ENCODE assay signal across 12 cellular contexts in the genomic region with DNA sequence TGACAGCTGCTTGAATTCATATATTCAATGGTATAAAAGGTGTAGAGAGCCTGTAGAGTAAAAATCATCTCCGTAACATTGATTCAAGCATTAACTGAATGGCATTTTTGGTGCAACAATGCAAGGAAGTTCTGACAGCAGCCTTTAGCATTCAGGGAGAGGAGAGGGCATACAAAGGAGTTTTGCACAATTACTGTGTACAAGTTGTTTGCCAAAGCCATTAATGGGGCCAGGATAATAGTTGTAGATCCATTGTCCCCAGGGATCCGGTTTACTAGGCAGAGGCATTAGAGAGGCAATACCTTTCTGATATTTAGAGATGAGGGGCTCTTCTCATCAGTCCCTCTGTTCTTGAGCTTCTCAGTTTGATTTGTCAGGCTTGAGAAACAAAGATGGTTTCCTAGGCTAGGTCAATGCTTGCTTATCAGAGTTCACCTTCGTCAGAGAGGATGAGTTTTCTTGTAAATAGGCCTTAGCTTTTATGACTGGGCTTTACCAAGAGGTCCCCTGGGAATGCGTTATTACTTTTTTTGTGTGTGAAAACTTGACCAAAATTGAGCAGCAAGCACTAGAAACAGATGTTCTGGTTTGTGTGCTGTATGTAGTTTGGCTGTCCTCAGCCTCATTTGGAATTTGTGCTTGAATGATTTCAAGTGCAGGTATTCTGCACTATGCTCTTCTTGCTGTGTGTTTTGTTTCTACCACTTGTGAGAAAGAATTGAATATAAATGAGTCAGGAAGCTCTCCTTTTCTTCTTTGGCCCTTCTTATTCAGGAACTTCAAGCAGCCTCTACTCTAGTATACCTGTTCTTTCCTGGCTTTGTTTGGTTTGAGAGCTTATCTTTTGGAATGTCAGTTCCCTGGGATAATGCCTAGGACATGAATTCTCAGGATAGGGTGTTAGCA. TPM values are rescaled to one million over a fixed set of nuclear protein-coding genes. Genes with fewer than 3 reads are reported as not detected.
DNase-seq lines count a peak whose midpoint lies in the region; ATAC-seq, FAIRE-seq and TF ChIP-seq lines count a peak whose summit lies in the region.
"Had no signal": no experiment of that assay in that cellular context is flagged by ENCODE, and none has a peak within 500 bp of the region (broad histone marks: within the 10 kb centered on the region; RNA-seq: fewer than 3 reads in every experiment).

No MANE protein-coding gene starts in this region.

- peaks cover 36% of the 10 kb centered on the region for H3K4me1 ChIP-seq in GM12878 (ENCODE audit: control insufficient read depth, insufficient read depth, low read length)

- POLR2A ChIA-PET in GM12878 (lab: Charles Lee) = interaction anchor here (0.6 to 1.1 kb wide), 3 partner anchors 17 to 28 kb away, joined by 3 to 4 read pairs (median 3); no protein-coding TSS in a partner anchor
- POLR2A ChIA-PET in CD4-positive, alpha-beta T cell (lab: Charles Lee) = no interaction called here

- CTCF ChIA-PET in GM12878 (lab: Yijun Ruan, JAX) = interaction anchor here (0.6 to 1.3 kb wide), 4 partner anchors 27 to 199 kb away, joined by 3 to 5 read pairs (median 3); no protein-coding TSS in a partner anchor
- CTCF ChIA-PET in CD4-positive, alpha-beta T cell (lab: Charles Lee) = no interaction called here

- peak overlapping the region; percentile 80 for H3K27ac ChIP-seq in GM12878 (ENCODE audit: control insufficient read depth, insufficient read depth)
- no peak overlapping the region for H3K27ac ChIP-seq in CD4-positive, alpha-beta T cell (ENCODE audit: low read depth, low read length)

- H3K4me2 ChIP-seq in GM12878 (ENCODE audit: control insufficient read depth, insufficient read depth) = peak overlapping the region; percentile 38

- TF ChIP-seq POLR2A in GM12878 (IDR thresholded peaks at IDR 0.05; ENCODE audit: low read depth, low read length) = no peak

- 24% methylated on average over 4 of the region's 4 CpGs for WGBS in GM12878 (ENCODE audit: insufficient coverage, insufficient replicate concordance, low lambda C conversion rate, missing lambda C conversion rate)

- H3K4me1 Mint-ChIP-seq in activated T-helper 2 cell treated with anti-CD3 and anti-CD28 coated beads, Interferon-gamma antibody, Interleukin-2, Interleukin-4, amounts not matched to agents 10 μg/mL and 5 μg/mL and 100 μg/mL, durations not matched to agents 14 hours and 24 hours and 36 hours (ENCODE audit: low read depth) = peaks cover 37% of the 10 kb centered on the region
- H3K4me1 Mint-ChIP-seq in CD4-positive, alpha-beta T cell (ENCODE audit: low read depth) = peaks cover 50% of the 10 kb centered on the region

- peaks cover 3 to 16% of the 10 kb centered on the region in 2 experiments for H3K36me3 ChIP-seq in GM12878 (ENCODE audit: control insufficient read depth in 2 of 2, insufficient read depth in 2 of 2, low read length in 1 of 2)

- peak; percentile 54 for ATAC-seq in GM19455 (IDR thresholded peaks at IDR 0.05; ENCODE audit: unreplicated experiment)
- ATAC-seq in HG03159 (IDR thresholded peaks at IDR 0.05; ENCODE audit: unreplicated experiment) = peak; percentile 58
- peak; percentile 77 for ATAC-seq in GM12878
- ATAC-seq in CD4-positive, alpha-beta T cell (ENCODE audit: poor library complexity) = no peak
- ATAC-seq in Right ventricle myocardium inferior = no peak
- ATAC-seq: Panc1 had no signal

- no peak overlapping the region for H3K27ac Mint-ChIP-seq in activated T-helper 2 cell treated with anti-CD3 and anti-CD28 coated beads, Interferon-gamma antibody, Interleukin-2, Interleukin-4, amounts not matched to agents 10 μg/mL and 5 μg/mL and 100 μg/mL, durations not matched to agents 14 hours and 24 hours and 36 hours
- no peak overlapping the region for H3K27ac Mint-ChIP-seq in CD4-positive, alpha-beta T cell
- H3K27ac Mint-ChIP-seq: activated naive CD8-positive, alpha-beta T cell treated with anti-CD3 and anti-CD28 coated beads, Interleukin-2, amount 10 ng/mL, durations not matched to agents 7 days and 5 days had no signal

- H3K27me3 ChIP-seq in GM12878 (replicated peaks in 1 of 2; ENCODE audit: control insufficient read depth in 2 of 2, insufficient read depth in 2 of 2, low read length in 1 of 2) = no peaks in the 10 kb centered on the region
- no peaks in the 10 kb centered on the region for H3K27me3 ChIP-seq in CD4-positive, alpha-beta T cell (ENCODE audit: control insufficient read depth, insufficient read depth, low read length)

- H3K9ac ChIP-seq in GM12878 (ENCODE audit: control insufficient read depth, insufficient read depth, low read length) = no peak overlapping the region

- no peak for TF ChIP-seq RAD21 in GM12878 (IDR thresholded peaks at IDR 0.05; ENCODE audit: insufficient read depth, low read depth, low read length)

- peaks cover 62% of the 10 kb centered on the region for H3K36me3 Mint-ChIP-seq in activated T-helper 2 cell treated with anti-CD3 and anti-CD28 coated beads, Interferon-gamma antibody, Interleukin-2, Interleukin-4, amounts not matched to agents 10 μg/mL and 5 μg/mL and 100 μg/mL, durations not matched to agents 14 hours and 24 hours and 36 hours (ENCODE audit: low read depth)
- H3K36me3 Mint-ChIP-seq in CD4-positive, alpha-beta T cell (ENCODE audit: low read depth) = peaks cover 73% of the 10 kb centered on the region

- TF ChIP-seq CTCF in GM12878 (IDR thresholded peaks at IDR 0.05 in 2 of 3, conservative IDR thresholded peaks at IDR 0.05 in 1 of 3; ENCODE audit: control insufficient read depth in 2 of 3, extremely low read depth in 1 of 3, insufficient read depth in 1 of 3, low read depth in 3 of 3, low read length in 3 of 3) = no peak
- no peak for TF ChIP-seq CTCF in CD4-positive, alpha-beta T cell (IDR thresholded peaks at IDR 0.05)

- RAD21 ChIA-PET in GM12878 (lab: Charles Lee; ENCODE audit: unreplicated experiment) = interaction anchor here (2.3 kb wide), 1 partner anchor 30 kb away, joined by 10 read pairs; no protein-coding TSS in a partner anchor

- peaks cover 16% of the 10 kb centered on the region for H3K9me3 Mint-ChIP-seq in activated T-helper 2 cell treated with anti-CD3 and anti-CD28 coated beads, Interferon-gamma antibody, Interleukin-2, Interleukin-4, amounts not matched to agents 10 μg/mL and 5 μg/mL and 100 μg/mL, durations not matched to agents 14 hours and 24 hours and 36 hours
- H3K9me3 Mint-ChIP-seq in CD4-positive, alpha-beta T cell = peaks cover 8% of the 10 kb centered on the region

- SMC1A ChIA-PET in GM12878 (lab: Charles Lee; ENCODE audit: uncharacterized antibody, unreplicated experiment) = interaction anchor here (1.0 to 1.6 kb wide), 10 partner anchors 8 to 353 kb away, joined by 3 to 5 read pairs (median 3); no protein-coding TSS in a partner anchor

- peaks cover 73% of the 10 kb centered on the region for H3K79me2 ChIP-seq in GM12878 (ENCODE audit: control insufficient read depth, insufficient read depth, low read length)

- H3K4me3 ChIP-seq in GM12878 = peak overlapping the region; percentile 4; the same call in 1 of the 2 replicates

- TF ChIP-seq EP300 in GM12878 (IDR thresholded peaks at IDR 0.05; ENCODE audit: borderline replicate concordance in 1 of 2, control insufficient read depth in 1 of 2, low read depth in 2 of 2, low read length in 2 of 2) = peak in 1 of 2 experiments; percentile 34; a peak in 1 of 4 replicates

- no peaks in the 10 kb centered on the region for H3K27me3 Mint-ChIP-seq in activated T-helper 2 cell treated with anti-CD3 and anti-CD28 coated beads, Interferon-gamma antibody, Interleukin-2, Interleukin-4, amounts not matched to agents 10 μg/mL and 5 μg/mL and 100 μg/mL, durations not matched to agents 14 hours and 24 hours and 36 hours (ENCODE audit: low read depth)
- no peaks in the 10 kb centered on the region for H3K27me3 Mint-ChIP-seq in CD4-positive, alpha-beta T cell
- H3K27me3 Mint-ChIP-seq: activated naive CD8-positive, alpha-beta T cell treated with anti-CD3 and anti-CD28 coated beads, Interleukin-2, amount 10 ng/mL, durations not matched to agents 7 days and 5 days had no signal

- peaks cover 6% of the 10 kb centered on the region; the same call in 1 of the 2 replicates for H4K20me1 ChIP-seq in GM12878 (ENCODE audit: control insufficient read depth, insufficient read depth)

- DNase-seq in DMS153 (lab: John Stamatoyannopoulos, UW) (peak; percentile 25), GM12878 (ENCODE audit: low read depth, low spot score) (peak; percentile 82), Right ventricle myocardium inferior (ENCODE audit: missing footprints) (no peak), CD1c-positive myeloid dendritic cell (ENCODE audit: extremely low spot score) (no peak)
- DNase-seq in activated T-helper 2 cell treated with anti-CD3 and anti-CD28 coated beads, Interferon-gamma antibody, Interleukin-2, Interleukin-4, amounts not matched to agents 10 μg/mL and 5 μg/mL and 100 μg/mL, durations not matched to agents 14 hours and 24 hours and 36 hours (ENCODE audit: low spot score) = no peak
- DNase-seq in CD4-positive, alpha-beta T cell = no peak
- DNase-seq: activated naive CD8-positive, alpha-beta T cell treated with anti-CD3 and anti-CD28 coated beads, Interleukin-2, amount 10 ng/mL, durations not matched to agents 7 days and 5 days; DND-41; stimulated activated CD8-positive, alpha-beta memory T cell treated with anti-CD3 and anti-CD28 coated beads, Interleukin-4, amount 100 ng/mL, for 48 hours had no signal

- H2AFZ ChIP-seq in GM12878 (ENCODE audit: control insufficient read depth, low read depth, low read length) = no peak overlapping the region

- H3K9me3 ChIP-seq in GM12878 (replicated peaks; ENCODE audit: control insufficient read depth, insufficient read depth, low read length) = peaks cover 6% of the 10 kb centered on the region; the same call in 2 of the 3 replicates
- peaks cover 6% of the 10 kb centered on the region for H3K9me3 ChIP-seq in CD4-positive, alpha-beta T cell (ENCODE audit: control insufficient read depth, low read length)

- BruUV-seq in GM12878 (replicated peaks; lab: Mats Ljungman, UMichigan) = no TSS peak

- FAIRE-seq in GM12878 (lab: Jason Lieb, UNC) = peak; percentile 56

- in situ Hi-C loops in GM12878 (cut with MboI) = no loop called here

- H3K4me3 Mint-ChIP-seq in activated T-helper 2 cell treated with anti-CD3 and anti-CD28 coated beads, Interferon-gamma antibody, Interleukin-2, Interleukin-4, amounts not matched to agents 10 μg/mL and 5 μg/mL and 100 μg/mL, durations not matched to agents 14 hours and 24 hours and 36 hours (ENCODE audit: low read depth) = no peak overlapping the region
- H3K4me3 Mint-ChIP-seq in CD4-positive, alpha-beta T cell = no peak overlapping the region
- H3K4me3 Mint-ChIP-seq: activated naive CD8-positive, alpha-beta T cell treated with anti-CD3 and anti-CD28 coated beads, Interleukin-2, amount 10 ng/mL, durations not matched to agents 7 days and 5 days had no signal

- intact Hi-C loops in GM12878 (cut with micrococcal nuclease; ENCODE audit: unreplicated experiment) (loop anchor here (2.0 kb wide), 1 partner anchor 29 kb away; no protein-coding TSS in a partner anchor), Right ventricle myocardium inferior (cut with DNase I) (no loop called here)
- intact Hi-C loops in activated T-helper 2 cell treated with anti-CD3 and anti-CD28 coated beads, Interferon-gamma antibody, Interleukin-2, Interleukin-4, amounts not matched to agents 10 μg/mL and 5 μg/mL and 100 μg/mL, durations not matched to agents 14 hours and 24 hours and 36 hours (cut with micrococcal nuclease) = no loop called here
- intact Hi-C loops in CD4-positive, alpha-beta T cell (cut with DNase I, micrococcal nuclease) = no loop called here

RNA-seq across cellular contexts. Expression of a gene that starts 32.0 kb away (rescaled TPM):
- total RNA-seq in GM12878 (2013; cell fraction: nucleolus; rRNA removed) = 424 and 437 TPM in 2 replicates
- total RNA-seq in GM12878 (2014; rRNA removed) = 172 and 173 TPM in 2 replicates
- 137 and 139 TPM in 2 replicates for total RNA-seq in GM12878 (2014; rRNA removed; fragmentation: Illumina TruSeq; extraction: Trizol)
- 269 and 270 TPM in 2 replicates for total RNA-seq in GM12878 (2021)
- 112 TPM for polyA plus RNA-seq in GM12878 (2011; ENCODE audit: low read depth)
- 130 and 139 TPM in 2 replicates for polyA plus RNA-seq in GM12878 (2011; rRNA removed)
- polyA plus RNA-seq in GM12878 (2011; cell fraction: cytosol; rRNA removed) = 129 and 148 TPM in 2 replicates
- polyA plus RNA-seq in GM12878 (2011; cell fraction: nucleus; rRNA removed) = 132 and 140 TPM in 2 replicates
- 186 and 194 TPM in 2 replicates for polyA plus RNA-seq in GM12878 (2012)
- polyA plus RNA-seq in GM12878 (2014; fragmentation: Illumina TruSeq; extraction: Trizol) = 152 and 163 TPM in 2 replicates
- 10 to 100 TPM; 52.4 to 70.0 TPM for polyA plus RNA-seq in GM12878 (2014; fragmentation: Nextera tagmentation; extraction: Ambion mirVana)
- 138 and 161 TPM in 2 replicates for polyA plus RNA-seq in GM12878 (2014; rRNA removed)
- polyA plus RNA-seq in GM12878 (2016; fragmentation: Nextera tagmentation; extraction: Ambion mirVana) = 100 to 1,000 TPM; 214 to 230 TPM
- polyA minus RNA-seq in GM12878 (2011; rRNA and poly(A)+ RNA removed) = 228 and 274 TPM in 2 replicates
- polyA minus RNA-seq in GM12878 (2011; cell fraction: cytosol; rRNA and poly(A)+ RNA removed) = 87.9 and 101 TPM in 2 replicates
- 129 and 207 TPM in 2 replicates for polyA minus RNA-seq in GM12878 (2011; cell fraction: nucleus; rRNA and poly(A)+ RNA removed)
- 311 TPM in 2 replicates for total RNA-seq in activated T-helper 2 cell treated with anti-CD3 and anti-CD28 coated beads, Interferon-gamma antibody, Interleukin-2, Interleukin-4, amounts not matched to agents 10 μg/mL and 5 μg/mL and 100 μg/mL, durations not matched to agents 14 hours and 24 hours and 36 hours
- 100 to 1,000 TPM; 104 to 113 TPM for total RNA-seq in CD4-positive, alpha-beta T cell
- total RNA-seq in Right ventricle myocardium inferior = 85.0 TPM

Comparison
In these comparisons a context has a peak if more than half of its experiments do, and no peak if none do; other contexts are left out.
1. DNase-seq: peak in DMS153 (single experiment) and GM12878 (single experiment); none in activated T-helper 2 cell treated with anti-CD3 and anti-CD28 coated beads, Interferon-gamma antibody, Interleukin-2, Interleukin-4, amounts not matched to agents 10 μg/mL and 5 μg/mL and 100 μg/mL, durations not matched to agents 14 hours and 24 hours and 36 hours (single experiment), CD4-positive, alpha-beta T cell (0 of 10), Right ventricle myocardium inferior (single experiment) and CD1c-positive myeloid dendritic cell (single experiment).
2. ATAC-seq: peak in GM19455 (single experiment), HG03159 (single experiment) and GM12878 (single experiment); none in CD4-positive, alpha-beta T cell (single experiment) and Right ventricle myocardium inferior (single experiment).